8 cellular contexts compared by ENCODE assay signal in the genomic region with DNA sequence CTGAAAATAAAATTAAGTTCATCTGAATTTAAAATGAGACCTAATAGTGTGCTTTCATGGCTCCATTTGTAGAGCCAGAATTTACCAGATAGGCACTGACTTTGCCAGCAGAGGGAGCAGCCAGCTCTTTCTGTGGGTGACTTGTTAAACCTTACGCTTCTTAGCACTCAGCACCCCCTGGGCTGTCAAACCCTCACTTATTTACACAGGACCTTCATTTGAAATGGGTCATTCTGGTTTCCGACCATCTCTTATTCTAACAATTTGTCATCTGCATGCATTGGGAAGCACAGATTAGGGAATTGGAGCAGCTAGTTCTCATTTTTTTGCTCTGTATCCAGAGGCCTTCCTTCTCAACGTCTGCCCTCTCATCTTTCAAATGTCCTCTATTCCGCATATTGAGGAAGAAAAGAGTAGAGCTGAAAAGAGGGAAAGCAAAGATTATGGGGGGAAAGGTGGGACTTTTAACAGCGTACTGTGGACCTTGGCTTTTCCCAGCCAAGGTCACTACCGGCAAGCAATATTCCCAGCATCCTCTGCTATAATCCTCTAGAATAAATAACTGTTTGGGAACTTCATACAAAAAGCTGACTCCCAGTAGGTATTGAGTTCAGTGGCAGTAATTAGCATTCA. TPM values are rescaled to one million over a fixed set of nuclear protein-coding genes. Genes with fewer than 3 reads are reported as not detected.
A peak's percentile ranks its signal among the peaks of the same experiment; 100 is the strongest.
DNase-seq lines count a peak whose midpoint lies in the region; ATAC-seq and TF ChIP-seq lines count a peak whose summit lies in the region.

No MANE protein-coding gene starts in this region.

- peaks cover 17% of the 10 kb centered on the region for H3K4me1 Mint-ChIP-seq in CD8-positive, alpha-beta T cell (ENCODE audit: low read depth)

- no peak overlapping the region for H3K27ac ChIP-seq in CD8-positive, alpha-beta T cell (ENCODE audit: low read depth, low read length)
- no peak overlapping the region for H3K27ac ChIP-seq in adrenal gland
- H3K27ac ChIP-seq in sigmoid colon: no peak overlapping the region

- TF ChIP-seq POLR2A in adrenal gland (IDR thresholded peaks at IDR 0.05) (no peak), sigmoid colon (IDR thresholded peaks at IDR 0.05) (no peak)

- no peak for TF ChIP-seq EP300 in sigmoid colon (IDR thresholded peaks at IDR 0.05)

- intact Hi-C loops in CD8-positive, alpha-beta T cell (cut with DNase I, micrococcal nuclease): loop anchor here (1.0 kb wide), 1 partner anchor 38 kb away; no protein-coding TSS in a partner anchor
- intact Hi-C loops in adrenal gland (cut with DNase I): no loop called here
- intact Hi-C loops in left ventricle myocardium superior (cut with micrococcal nuclease): no loop called here
- intact Hi-C loops in sigmoid colon (cut with DNase I): loop anchor here (2.0 kb wide), 1 partner anchor 38 kb away; no protein-coding TSS in a partner anchor

- H3K4me3 ChIP-seq in CD8-positive, alpha-beta T cell (ENCODE audit: low read depth, low read length): no peak overlapping the region
- H3K4me3 ChIP-seq in adrenal gland (no peak overlapping the region), sigmoid colon (no peak overlapping the region)

- no peaks in the 10 kb centered on the region for H3K36me3 ChIP-seq in CD8-positive, alpha-beta T cell (ENCODE audit: insufficient read depth, low read length)
- H3K36me3 ChIP-seq in adrenal gland (replicated peaks in 1 of 2) (no peaks in the 10 kb centered on the region), sigmoid colon (no peaks in the 10 kb centered on the region)

- no peaks in the 10 kb centered on the region for H3K27me3 ChIP-seq in CD8-positive, alpha-beta T cell (ENCODE audit: insufficient read depth, low read length)
- H3K27me3 ChIP-seq in adrenal gland (no peaks in the 10 kb centered on the region), sigmoid colon (no peaks in the 10 kb centered on the region)

- no peak overlapping the region for H3K27ac Mint-ChIP-seq in CD8-positive, alpha-beta T cell

- DNase-seq in CD8-positive, alpha-beta T cell: peak; percentile 34 to 69 (median 53)
- DNase-seq in HT1080 (ENCODE audit: low read depth): peak; percentile 29
- peak; percentile 42 to 81 (median 56) for DNase-seq in adrenal gland
- peak; percentile 51 for DNase-seq in left ventricle myocardium superior
- peak; percentile 69 for DNase-seq in sigmoid colon
- DNase-seq in GOT3 (lab: John Stamatoyannopoulos, UW): no peak
- DNase-seq in DMS153 (lab: John Stamatoyannopoulos, UW): no peak

- peak; percentile 80 for TF ChIP-seq CTCF in CD8-positive, alpha-beta T cell (IDR thresholded peaks at IDR 0.05)
- TF ChIP-seq CTCF in adrenal gland (IDR thresholded peaks at IDR 0.05) (peak; percentile 49 to 68 (median 60)), sigmoid colon (IDR thresholded peaks at IDR 0.05) (peak; percentile 24 to 60 (median 50))

- peak; percentile 60 for ATAC-seq in CD8-positive, alpha-beta T cell
- ATAC-seq in SK-N-SH treated with all-trans-retinoic acid at 6 μM for 48 hours: peak; percentile 72
- peak; percentile 40 for ATAC-seq in left ventricle myocardium superior

- no peaks in the 10 kb centered on the region for H3K27me3 Mint-ChIP-seq in CD8-positive, alpha-beta T cell (ENCODE audit: low read depth)

- CTCF ChIA-PET in CD8-positive, alpha-beta T cell (lab: Charles Lee): interaction anchor here (0.7 to 4.0 kb wide), 17 partner anchors 9 to 330 kb away, joined by 3 to 29 read pairs (median 4); no protein-coding TSS in a partner anchor

- H3K9me3 Mint-ChIP-seq in CD8-positive, alpha-beta T cell: no peaks in the 10 kb centered on the region

- POLR2A ChIA-PET in CD8-positive, alpha-beta T cell (lab: Charles Lee): interaction anchor here (1.1 kb wide), 1 partner anchor 37 kb away, joined by 3 read pairs; no protein-coding TSS in a partner anchor

- H3K9me3 ChIP-seq in CD8-positive, alpha-beta T cell (ENCODE audit: low read length): no peaks in the 10 kb centered on the region
- H3K9me3 ChIP-seq in adrenal gland (replicated peaks in 1 of 3) (no peaks in the 10 kb centered on the region), sigmoid colon (no peaks in the 10 kb centered on the region)

- no peak overlapping the region for H3K4me3 Mint-ChIP-seq in CD8-positive, alpha-beta T cell

- WGBS in adrenal gland, 4 donors: 33 to 36% (median 35%) methylated on average over 6 of the region's 6 CpGs
- 63 to 66% methylated on average over 6 of the region's 6 CpGs for WGBS in sigmoid colon, 2 donors

- peaks cover 5% of the 10 kb centered on the region for H3K4me1 ChIP-seq in CD8-positive, alpha-beta T cell (ENCODE audit: insufficient read depth, low read length)
- H3K4me1 ChIP-seq in adrenal gland (replicated peaks in 1 of 2) (peaks cover 0 to 16% of the 10 kb centered on the region in 2 donors), sigmoid colon (peaks cover 0 to 16% (median 7%) of the 10 kb centered on the region in 4 donors)

- H3K36me3 Mint-ChIP-seq in CD8-positive, alpha-beta T cell: peaks cover 1% of the 10 kb centered on the region

TF ChIP-seq in SK-N-SH treated with all-trans-retinoic acid at 6 μM for 48 hours, 23 proteins besides CTCF, POLR2A, EP300 and RAD21 (continues in another document):
- TF ChIP-seq ISL1 (CRISPR knock-in tag; IDR thresholded peaks at IDR 0.05): no peak
- TF ChIP-seq TCF4 (CRISPR knock-in tag; IDR thresholded peaks at IDR 0.05; ENCODE audit: borderline replicate concordance): no peak
- TF ChIP-seq OSR1 (CRISPR knock-in tag; IDR thresholded peaks at IDR 0.05): no peak
- TF ChIP-seq, protein P1, sequence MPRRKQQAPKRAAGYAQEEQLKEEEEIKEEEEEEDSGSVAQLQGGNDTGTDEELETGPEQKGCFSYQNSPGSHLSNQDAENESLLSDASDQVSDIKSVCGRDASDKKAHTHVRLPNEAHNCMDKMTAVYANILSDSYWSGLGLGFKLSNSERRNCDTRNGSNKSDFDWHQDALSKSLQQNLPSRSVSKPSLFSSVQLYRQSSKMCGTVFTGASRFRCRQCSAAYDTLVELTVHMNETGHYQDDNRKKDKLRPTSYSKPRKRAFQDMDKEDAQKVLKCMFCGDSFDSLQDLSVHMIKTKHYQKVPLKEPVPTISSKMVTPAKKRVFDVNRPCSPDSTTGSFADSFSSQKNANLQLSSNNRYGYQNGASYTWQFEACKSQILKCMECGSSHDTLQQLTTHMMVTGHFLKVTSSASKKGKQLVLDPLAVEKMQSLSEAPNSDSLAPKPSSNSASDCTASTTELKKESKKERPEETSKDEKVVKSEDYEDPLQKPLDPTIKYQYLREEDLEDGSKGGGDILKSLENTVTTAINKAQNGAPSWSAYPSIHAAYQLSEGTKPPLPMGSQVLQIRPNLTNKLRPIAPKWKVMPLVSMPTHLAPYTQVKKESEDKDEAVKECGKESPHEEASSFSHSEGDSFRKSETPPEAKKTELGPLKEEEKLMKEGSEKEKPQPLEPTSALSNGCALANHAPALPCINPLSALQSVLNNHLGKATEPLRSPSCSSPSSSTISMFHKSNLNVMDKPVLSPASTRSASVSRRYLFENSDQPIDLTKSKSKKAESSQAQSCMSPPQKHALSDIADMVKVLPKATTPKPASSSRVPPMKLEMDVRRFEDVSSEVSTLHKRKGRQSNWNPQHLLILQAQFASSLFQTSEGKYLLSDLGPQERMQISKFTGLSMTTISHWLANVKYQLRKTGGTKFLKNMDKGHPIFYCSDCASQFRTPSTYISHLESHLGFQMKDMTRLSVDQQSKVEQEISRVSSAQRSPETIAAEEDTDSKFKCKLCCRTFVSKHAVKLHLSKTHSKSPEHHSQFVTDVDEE (CRISPR knock-in tag; IDR thresholded peaks at IDR 0.05): no peak
- no peak for TF ChIP-seq ZNF70 (CRISPR knock-in tag; IDR thresholded peaks at IDR 0.05)
- TF ChIP-seq SNAI2 (CRISPR knock-in tag; IDR thresholded peaks at IDR 0.05): no peak
- no peak for TF ChIP-seq ESRRG (CRISPR knock-in tag; IDR thresholded peaks at IDR 0.05)
- TF ChIP-seq CSDC2 (CRISPR knock-in tag; IDR thresholded peaks at IDR 0.05): no peak
- TF ChIP-seq, protein P2, sequence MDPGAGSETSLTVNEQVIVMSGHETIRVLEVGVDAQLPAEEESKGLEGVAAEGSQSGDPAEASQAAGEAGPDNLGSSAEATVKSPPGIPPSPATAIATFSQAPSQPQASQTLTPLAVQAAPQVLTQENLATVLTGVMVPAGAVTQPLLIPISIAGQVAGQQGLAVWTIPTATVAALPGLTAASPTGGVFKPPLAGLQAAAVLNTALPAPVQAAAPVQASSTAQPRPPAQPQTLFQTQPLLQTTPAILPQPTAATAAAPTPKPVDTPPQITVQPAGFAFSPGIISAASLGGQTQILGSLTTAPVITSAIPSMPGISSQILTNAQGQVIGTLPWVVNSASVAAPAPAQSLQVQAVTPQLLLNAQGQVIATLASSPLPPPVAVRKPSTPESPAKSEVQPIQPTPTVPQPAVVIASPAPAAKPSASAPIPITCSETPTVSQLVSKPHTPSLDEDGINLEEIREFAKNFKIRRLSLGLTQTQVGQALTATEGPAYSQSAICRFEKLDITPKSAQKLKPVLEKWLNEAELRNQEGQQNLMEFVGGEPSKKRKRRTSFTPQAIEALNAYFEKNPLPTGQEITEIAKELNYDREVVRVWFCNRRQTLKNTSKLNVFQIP (CRISPR knock-in tag; IDR thresholded peaks at IDR 0.05; ENCODE audit: borderline replicate concordance, low read depth): no peak
- TF ChIP-seq RARB (CRISPR knock-in tag; IDR thresholded peaks at IDR 0.05): no peak
- no peak for TF ChIP-seq ZFP3 (CRISPR knock-in tag; IDR thresholded peaks at IDR 0.05)
- TF ChIP-seq GLIS3 (CRISPR knock-in tag; IDR thresholded peaks at IDR 0.05): no peak

RNA-seq across cellular contexts. Expression of a gene that starts 3.1 kb away (rescaled TPM):
- 1 to 10 TPM; 1.0 to 1.2 TPM for total RNA-seq in CD8-positive, alpha-beta T cell
- total RNA-seq in HT1080 (2014; rRNA removed; shearing (Covaris generic)): 12.2 and 13.6 TPM in 2 replicates
- 2.0 and 6.5 TPM in 2 replicates for polyA plus RNA-seq in HT1080 (2015; cell fraction: cytosol; rRNA removed)
- polyA plus RNA-seq in HT1080 (2015; cell fraction: nucleus; rRNA removed): 1.3 and 1.9 TPM in 2 replicates
- total RNA-seq in adrenal gland: 10 to 100 TPM in 1 of 8 donors, 1 to 10 TPM in 6, under 1 TPM in 1; 0.48 to 17.2 (median 5.9) TPM
- polyA plus RNA-seq in adrenal gland: 1 to 10 TPM; 3.6 to 6.8 (median 4.0) TPM
- 3.1 TPM for total RNA-seq in left ventricle myocardium superior
- total RNA-seq in sigmoid colon: 10 to 100 TPM in 2 of 4 donors, 1 to 10 TPM in 2; 4.8 to 26.0 (median 9.5) TPM
- polyA plus RNA-seq in sigmoid colon: 10 to 100 TPM; 22.0 to 35.2 (median 22.8) TPM

RNA-seq across cellular contexts. Expression of a gene that starts 41.5 kb away (rescaled TPM):
- not detected for total RNA-seq in CD8-positive, alpha-beta T cell
- total RNA-seq in HT1080 (2014; rRNA removed; shearing (Covaris generic)): not detected in 2 replicates
- polyA plus RNA-seq in HT1080 (2015; cell fraction: cytosol; rRNA removed): not detected in 2 replicates
- not detected in 2 replicates for polyA plus RNA-seq in HT1080 (2015; cell fraction: nucleus; rRNA removed)
- not detected for total RNA-seq in adrenal gland
- polyA plus RNA-seq in adrenal gland: not detected
- total RNA-seq in left ventricle myocardium superior: not detected
- not detected for total RNA-seq in sigmoid colon
- polyA plus RNA-seq in sigmoid colon: not detected

Comparison
In these comparisons a context has a peak if more than half of its experiments do, and no peak if none do; other contexts are left out.
1. DNase-seq: peak in CD8-positive, alpha-beta T cell (7 of 7), HT1080 (single experiment), adrenal gland (7 of 7), left ventricle myocardium superior (single experiment) and sigmoid colon (single experiment); none in GOT3 (single experiment) and DMS153 (single experiment).
2. intact Hi-C loops: an anchor here in CD8-positive, alpha-beta T cell (1.0 kb wide) and sigmoid colon (2.0 kb wide); none called in adrenal gland and left ventricle myocardium superior.
3. Peak in every context shown above with its lines, with median percentiles within 50 percentile points of each other: ATAC-seq and CTCF ChIP-seq.